In genomic region chr16:85018529-85019236, GRCh38 we compare ENCODE assay signal across 14 cellular contexts. TPM values are rescaled to one million over a fixed set of nuclear protein-coding genes. Genes with fewer than 3 reads are reported as not detected.
A peak's percentile ranks its signal among the peaks of the same experiment; 100 is the strongest.
DNase-seq lines count a peak whose midpoint lies in the region; ATAC-seq, FAIRE-seq and TF ChIP-seq lines count a peak whose summit lies in the region.
"Had no signal": no experiment of that assay in that cellular context is flagged by ENCODE, and none has a peak within 500 bp of the region (broad histone marks: within the 10 kb centered on the region; RNA-seq: fewer than 3 reads in every experiment).

No MANE protein-coding gene starts in this region.

- H3K27me3 Mint-ChIP-seq in CD4-positive, alpha-beta T cell = no peaks in the 10 kb centered on the region

- H4K91ac ChIP-seq in neuronal stem cell (ENCODE audit: low read depth, low read length, poor library complexity) = no peak overlapping the region

- H3K36me3 ChIP-seq in KMS-11 (ENCODE audit: insufficient read depth) = no peaks in the 10 kb centered on the region
- no peaks in the 10 kb centered on the region for H3K36me3 ChIP-seq in kidney (ENCODE audit: control insufficient read depth in 1 of 2, insufficient read depth in 2 of 2, low read length in 2 of 2)
- no peaks in the 10 kb centered on the region for H3K36me3 ChIP-seq in neuronal stem cell (replicated peaks in 1 of 2; ENCODE audit: control insufficient read depth in 2 of 2, insufficient read depth in 2 of 2, low read length in 2 of 2)
- H3K36me3 ChIP-seq in upper lobe of right lung = no peaks in the 10 kb centered on the region
- H3K36me3 ChIP-seq: MG63 had no signal

- H3K4me1 ChIP-seq in KMS-11 (ENCODE audit: low read depth, poor library complexity, severe bottlenecking) = peaks cover 38% of the 10 kb centered on the region
- peaks cover 4 to 12% of the 10 kb centered on the region in 2 donors for H3K4me1 ChIP-seq in kidney (ENCODE audit: control insufficient read depth in 1 of 2, insufficient read depth in 1 of 2, low read depth in 1 of 2, low read length in 2 of 2)
- no peaks in the 10 kb centered on the region for H3K4me1 ChIP-seq in neuronal stem cell (ENCODE audit: control insufficient read depth in 2 of 2, insufficient read depth in 1 of 2, low read depth in 1 of 2, low read length in 2 of 2)
- H3K4me1 ChIP-seq in upper lobe of right lung = peaks cover 16% of the 10 kb centered on the region

- no peak overlapping the region for H2AFZ ChIP-seq in KMS-11 (ENCODE audit: low read depth)
- no peak overlapping the region for H2AFZ ChIP-seq in neuronal stem cell (ENCODE audit: low read length)

- intact Hi-C loops in kidney (cut with DNase I) = no loop called here
- intact Hi-C loops in upper lobe of right lung (cut with DNase I) = no loop called here
- intact Hi-C loops in CD4-positive, alpha-beta T cell (cut with DNase I, micrococcal nuclease) = loop anchor here in 1 of 2 experiments (10.0 kb wide), 2 partner anchors 776 to 904 kb away; partner anchors contain the start of genes COX4I1, EMC8 and MBTPS1

- FAIRE-seq in kidney (lab: Jason Lieb, UNC) = no peak

- H2BK12ac ChIP-seq in neuronal stem cell (ENCODE audit: low read length) = no peak overlapping the region

- no peak overlapping the region for H3K27ac Mint-ChIP-seq in CD4-positive, alpha-beta T cell
- H3K27ac Mint-ChIP-seq: B cell had no signal

- H3K4ac ChIP-seq in neuronal stem cell (ENCODE audit: low read length) = no peak overlapping the region

- H4K20me1 ChIP-seq in KMS-11 (ENCODE audit: insufficient read depth) = no peaks in the 10 kb centered on the region

- peak overlapping the region; percentile 57; the same call in 1 of the 2 replicates for H3K4me2 ChIP-seq in KMS-11
- no peak overlapping the region for H3K4me2 ChIP-seq in neuronal stem cell (ENCODE audit: insufficient read depth, low read length, poor library complexity, severe bottlenecking)

- POLR2A ChIA-PET in CD4-positive, alpha-beta T cell (lab: Charles Lee) = no interaction called here

- H4K8ac ChIP-seq in neuronal stem cell (ENCODE audit: low read depth, low read length) = no peak overlapping the region

- H3K9me3 ChIP-seq in kidney (ENCODE audit: control insufficient read depth in 1 of 2, low read length in 2 of 2) (no peaks in the 10 kb centered on the region), neuronal stem cell (replicated peaks in 1 of 2; ENCODE audit: control insufficient read depth in 2 of 2, insufficient read depth in 1 of 2, low read depth in 1 of 2, low read length in 2 of 2) (no peaks in the 10 kb centered on the region), upper lobe of right lung (no peaks in the 10 kb centered on the region)
- no peaks in the 10 kb centered on the region for H3K9me3 ChIP-seq in CD4-positive, alpha-beta T cell (ENCODE audit: control insufficient read depth, low read length)
- H3K9me3 ChIP-seq: MG63 had no signal

- H2BK15ac ChIP-seq in neuronal stem cell (ENCODE audit: low read length) = no peak overlapping the region

- DNase-seq in kidney (peak; percentile 91), neuronal stem cell (ENCODE audit: low spot score) (no peak), upper lobe of right lung (no peak), NCI-H1417 (lab: John Stamatoyannopoulos, UW) (no peak), RPMI8226 (no peak)
- DNase-seq in CD4-positive, alpha-beta T cell = no peak
- DNase-seq: CD8-positive, alpha-beta memory T cell; DMS 273 treated with DMSO at 0.1 percent for 48 hours; GOT3; MG63; NCI-H1092 treated with DMSO at 0.1 percent for 48 hours; NCI-H1694 treated with DMSO at 0.1 percent for 48 hours had no signal

- peak overlapping the region; percentile 91 for H3K23ac ChIP-seq in neuronal stem cell (ENCODE audit: low read depth, low read length, poor library complexity)

- H3K9me3 Mint-ChIP-seq in CD4-positive, alpha-beta T cell = no peaks in the 10 kb centered on the region
- H3K9me3 Mint-ChIP-seq: CD8-positive, alpha-beta memory T cell had no signal

- no peaks in the 10 kb centered on the region for H3K27me3 ChIP-seq in KMS-11 (ENCODE audit: insufficient read depth, low read depth)
- H3K27me3 ChIP-seq in neuronal stem cell (ENCODE audit: control insufficient read depth in 3 of 3, insufficient read depth in 3 of 3, low read depth in 1 of 3, low read length in 3 of 3) = peaks cover 0 to 4% (median 0%) of the 10 kb centered on the region in 3 experiments
- H3K27me3 ChIP-seq in upper lobe of right lung = no peaks in the 10 kb centered on the region
- no peaks in the 10 kb centered on the region for H3K27me3 ChIP-seq in CD4-positive, alpha-beta T cell (ENCODE audit: control insufficient read depth, insufficient read depth, low read length)
- H3K27me3 ChIP-seq: MG63 had no signal

- H3K9ac ChIP-seq in KMS-11 (no peak overlapping the region), kidney (ENCODE audit: low read length in 2 of 2) (peak overlapping the region in 1 of 2 donors; percentile 61), neuronal stem cell (ENCODE audit: low read depth, low read length, poor library complexity) (no peak overlapping the region)

- H3K4me3 ChIP-seq in KMS-11 (IDR thresholded peaks at IDR 0.05; ENCODE audit: insufficient read depth, low read depth, low read length) (no peak overlapping the region), kidney (ENCODE audit: low read length in 2 of 2) (peak overlapping the region in 1 of 2 donors; percentile 39), neuronal stem cell (ENCODE audit: low read length in 2 of 2) (no peak overlapping the region), upper lobe of right lung (no peak overlapping the region)
- H3K4me3 ChIP-seq: MG63 had no signal

- no peaks in the 10 kb centered on the region for H3K79me1 ChIP-seq in neuronal stem cell (ENCODE audit: low read depth, low read length)

- H2BK5ac ChIP-seq in neuronal stem cell (ENCODE audit: low read length) = no peak overlapping the region

- H3K36me3 Mint-ChIP-seq in CD4-positive, alpha-beta T cell (ENCODE audit: low read depth) = no peaks in the 10 kb centered on the region

- WGBS in neuronal stem cell (ENCODE audit: extremely low coverage in 2 of 2, insufficient read length in 2 of 2, insufficient replicate concordance in 1 of 2), 2 donors = no CpG with 5 or more reads among the region's 19 CpGs

- peak overlapping the region; percentile 68 for H2AK5ac ChIP-seq in neuronal stem cell (ENCODE audit: low read depth, low read length)

- TF ChIP-seq CTCF in KMS-11 (conservative IDR thresholded peaks at IDR 0.05; ENCODE audit: low read depth, low read length) (no peak), kidney (IDR thresholded peaks at IDR 0.05; ENCODE audit: borderline replicate concordance, extremely low read depth, insufficient read depth) (no peak), upper lobe of right lung (IDR thresholded peaks at IDR 0.05) (no peak)
- TF ChIP-seq CTCF in CD4-positive, alpha-beta T cell (IDR thresholded peaks at IDR 0.05) = no peak

- no peaks in the 10 kb centered on the region for H3K79me2 ChIP-seq in KMS-11 (ENCODE audit: insufficient read depth, low read depth)

- no peak overlapping the region for H3K4me3 Mint-ChIP-seq in CD4-positive, alpha-beta T cell
- H3K4me3 Mint-ChIP-seq: B cell; CD8-positive, alpha-beta memory T cell had no signal

- no peak overlapping the region for H3K18ac ChIP-seq in neuronal stem cell (ENCODE audit: low read length)

- H3K27ac ChIP-seq in KMS-11 (no peak overlapping the region), kidney (ENCODE audit: low read depth in 2 of 2, low read length in 2 of 2) (peak overlapping the region; percentile 86 to 89), neuronal stem cell (replicated peaks; ENCODE audit: low read length) (no peak overlapping the region), upper lobe of right lung (peak overlapping the region; percentile 55)
- H3K27ac ChIP-seq in CD4-positive, alpha-beta T cell (ENCODE audit: low read depth, low read length) = no peak overlapping the region

- no peak overlapping the region for H2BK120ac ChIP-seq in neuronal stem cell (ENCODE audit: low read depth, low read length)

- H3K4me1 Mint-ChIP-seq in CD4-positive, alpha-beta T cell (ENCODE audit: low read depth) = peaks cover 19% of the 10 kb centered on the region
- H3K4me1 Mint-ChIP-seq: B cell had no signal

- ATAC-seq in upper lobe of right lung = peak; percentile 79
- no peak for ATAC-seq in CD4-positive, alpha-beta T cell (ENCODE audit: poor library complexity)

- CTCF ChIA-PET in CD4-positive, alpha-beta T cell (lab: Charles Lee) = no interaction called here

- no peak overlapping the region for H3K14ac ChIP-seq in neuronal stem cell (ENCODE audit: low read length)

RNA-seq across cellular contexts. Expression of gene ZDHHC7, which starts 7.3 kb away (rescaled TPM):
- total RNA-seq in kidney = 54.4 TPM
- polyA plus RNA-seq in kidney (ENCODE audit: insufficient read depth, low read depth, low replicate concordance) = 23.4 TPM
- polyA plus RNA-seq in neuronal stem cell (2013, experiment 1 of 2) = 32.5 TPM
- polyA plus RNA-seq in neuronal stem cell (2013, experiment 2 of 2) = 32.9 TPM
- 79.7 TPM for total RNA-seq in upper lobe of right lung
- total RNA-seq in CD4-positive, alpha-beta T cell = 10 to 100 TPM; 39.8 to 44.6 TPM

RNA-seq across cellular contexts. Expression of gene KIAA0513, which starts 8.9 kb away (rescaled TPM):
- total RNA-seq in kidney = 19.2 TPM
- polyA plus RNA-seq in kidney (ENCODE audit: insufficient read depth, low read depth, low replicate concordance) = 2.6 TPM
- 4.4 TPM for polyA plus RNA-seq in neuronal stem cell (2013, experiment 1 of 2)
- polyA plus RNA-seq in neuronal stem cell (2013, experiment 2 of 2) = 5.5 TPM
- 21.7 TPM for total RNA-seq in upper lobe of right lung
- total RNA-seq in CD4-positive, alpha-beta T cell = 10 to 100 TPM in 1 of 2 experiments, 1 to 10 TPM in 1; 9.0 to 10.9 TPM

Comparison
In these comparisons a context has a peak if more than half of its experiments do, and no peak if none do; other contexts are left out.
1. H3K27ac ChIP-seq: peak in kidney (2 of 2) and upper lobe of right lung (single experiment); none in KMS-11 (single experiment), neuronal stem cell (single experiment) and CD4-positive, alpha-beta T cell (single experiment).